Comparison of ENCODE assay signal across 15 cellular contexts in the genomic region with DNA sequence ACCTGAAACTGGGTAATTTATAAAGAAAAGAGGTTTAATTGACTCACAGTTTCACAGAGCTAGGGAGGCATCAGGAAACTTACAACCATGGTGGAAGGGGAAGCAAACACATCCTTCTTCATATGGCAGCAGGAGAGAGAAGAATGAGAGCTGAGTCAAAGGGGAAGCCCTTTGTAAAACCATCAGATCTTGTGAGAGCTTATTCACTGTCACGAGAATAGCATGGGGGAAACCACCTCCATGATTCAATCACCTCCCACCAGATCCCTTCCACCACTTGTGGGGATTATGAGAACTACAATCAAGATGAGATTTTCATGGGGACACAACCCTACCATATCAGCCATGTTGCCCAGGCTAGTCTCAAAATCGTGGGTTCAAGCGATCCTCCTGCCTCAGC.
DNase-seq lines count a peak whose midpoint lies in the region; ATAC-seq and TF ChIP-seq lines count a peak whose summit lies in the region.
"Had no signal": no experiment of that assay in that cellular context is flagged by ENCODE, and none has a peak within 500 bp of the region (broad histone marks: within the 10 kb centered on the region; RNA-seq: fewer than 3 reads in every experiment).

No MANE protein-coding gene starts in this region.

- ATAC-seq in GM19023 (IDR thresholded peaks at IDR 0.05; ENCODE audit: unreplicated experiment) = no peak
- ATAC-seq: T-cell had no signal

- no peaks in the 10 kb centered on the region for H3K36me3 Mint-ChIP-seq in osteocyte (ENCODE audit: unreplicated experiment)
- H3K36me3 Mint-ChIP-seq: memory B cell, T-cell had no signal

- H3K4me1 Mint-ChIP-seq in osteocyte (ENCODE audit: unreplicated experiment) = no peaks in the 10 kb centered on the region
- H3K4me1 Mint-ChIP-seq: central memory CD8-positive, alpha-beta T cell; memory B cell; nephron; T-cell had no signal

- TF ChIP-seq CTCF in osteocyte (IDR thresholded peaks at IDR 0.05) = no peak

- no peak overlapping the region for H3K27ac Mint-ChIP-seq in osteocyte (ENCODE audit: unreplicated experiment)
- H3K27ac Mint-ChIP-seq: memory B cell, nephron, T-cell had no signal

- peak in 2 of 3 donors; percentile 2 to 6 for DNase-seq in stimulated activated CD4-positive, alpha-beta T cell treated with anti-CD3 and anti-CD28 coated beads, Interleukin-12 subunit alpha, Interleukin-12 subunit beta, amount 100 ng/mL, for 48 hours (ENCODE audit: low read depth in 2 of 3, low spot score in 1 of 3)
- no peak for DNase-seq in stimulated activated CD4-positive, alpha-beta T cell treated with anti-CD3 and anti-CD28 coated beads, Interleukin-4, amount 100 ng/mL, for 4 hours
- DNase-seq in SK-MEL-5 (ENCODE audit: low read depth, low spot score) (peak; percentile 56), foreskin melanocyte (peak; percentile 70), osteocyte (ENCODE audit: extremely low spot score, unreplicated experiment) (no peak), NCI-H2196 (lab: John Stamatoyannopoulos, UW; ENCODE audit: unreplicated experiment) (no peak)
- DNase-seq: effector CD8-positive, alpha-beta T cell; GF-D8; NCI-H345; T-cell; testis had no signal

- in situ Hi-C loops in SK-MEL-5 (cut with HindIII; ENCODE audit: low pct_unique_long_range_greater_than_20kb, low sequenced_read_pairs) = no loop called here

- no peak overlapping the region for H3K4me3 Mint-ChIP-seq in osteocyte (ENCODE audit: unreplicated experiment)
- H3K4me3 Mint-ChIP-seq: central memory CD8-positive, alpha-beta T cell; memory B cell; nephron; T-cell had no signal

- peaks cover 37% of the 10 kb centered on the region for H3K27me3 Mint-ChIP-seq in osteocyte (ENCODE audit: unreplicated experiment)

- peaks cover 13% of the 10 kb centered on the region for H3K9me3 Mint-ChIP-seq in osteocyte (ENCODE audit: unreplicated experiment)
- H3K9me3 Mint-ChIP-seq: central memory CD8-positive, alpha-beta T cell had no signal

Comparison
In these comparisons a context has a peak if more than half of its experiments do, and no peak if none do; other contexts are left out.
1. DNase-seq: peak in stimulated activated CD4-positive, alpha-beta T cell treated with anti-CD3 and anti-CD28 coated beads, Interleukin-12 subunit alpha, Interleukin-12 subunit beta, amount 100 ng/mL, for 48 hours (2 of 3), SK-MEL-5 (single experiment) and foreskin melanocyte (single experiment); none in stimulated activated CD4-positive, alpha-beta T cell treated with anti-CD3 and anti-CD28 coated beads, Interleukin-4, amount 100 ng/mL, for 4 hours (0 of 2), osteocyte (single experiment) and NCI-H2196 (single experiment).